7 cellular contexts compared by ENCODE assay signal in genomic region chr5:144478532-144478931, GRCh38.
"Had no signal": no experiment of that assay in that cellular context is flagged by ENCODE, and none has a peak within 500 bp of the region (broad histone marks: within the 10 kb centered on the region; RNA-seq: fewer than 3 reads in every experiment).

No MANE protein-coding gene starts in this region.

- FAIRE-seq: HepG2, HTR-8/SVneo, K562 had no signal

- H3K27ac ChIP-seq: HL-60 had no signal

- H3K4me3 ChIP-seq: K562 had no signal

- DNase-seq: IMR-90, KBM-7, KG1 had no signal
